In genomic region chr13:79273045-79273444, GRCh38 we compare ENCODE assay signal across 19 cellular contexts.
DNase-seq lines count a peak whose midpoint lies in the region; ATAC-seq, FAIRE-seq and TF ChIP-seq lines count a peak whose summit lies in the region.
"Had no signal": no experiment of that assay in that cellular context is flagged by ENCODE, and none has a peak within 500 bp of the region (broad histone marks: within the 10 kb centered on the region; RNA-seq: fewer than 3 reads in every experiment).

No MANE protein-coding gene starts in this region.

- H3K79me2 ChIP-seq in HepG2 (ENCODE audit: insufficient read depth, low read length): no peaks in the 10 kb centered on the region

- POLR2A ChIA-PET in HepG2 (lab: Yijun Ruan, JAX): no interaction called here

- TF ChIP-seq EP300 in HepG2 (IDR thresholded peaks at IDR 0.05; ENCODE audit: low read depth in 2 of 2, low read length in 2 of 2) (no peak), HepG2 (CRISPR knock-in tag; IDR thresholded peaks at IDR 0.05; ENCODE audit: borderline replicate concordance) (no peak)

- in situ Hi-C loops in HepG2 (cut with HindIII; ENCODE audit: extremely low pct_ligation_motif_present, low pct_unique_long_range_greater_than_20kb): no loop called here

- H3K4me3 ChIP-seq in right lobe of liver (no peak overlapping the region), HepG2 (replicated peaks in 1 of 3; ENCODE audit: insufficient read depth in 1 of 3, low read depth in 2 of 3, low read length in 3 of 3) (no peak overlapping the region), upper lobe of right lung (no peak overlapping the region)
- H3K4me3 ChIP-seq: GM23338, HAP-1 had no signal

- DNase-seq in right lobe of liver: no peak
- no peak for DNase-seq in HepG2 (ENCODE audit: low spot score)
- no peak for DNase-seq in left lobe of liver (ENCODE audit: low spot score)
- DNase-seq in upper lobe of right lung: no peak
- no peak for DNase-seq in SIG-M5 (lab: John Stamatoyannopoulos, UW)
- DNase-seq in NOMO-1 (lab: John Stamatoyannopoulos, UW; ENCODE audit: unreplicated experiment in 2 of 2): no peak
- DNase-seq: C1 segment of cervical spinal cord; Calu3; CD4-positive, alpha-beta memory T cell; COR-L47; DMS79; EL; GDM1; HFFc6 had no signal

- ATAC-seq in right lobe of liver: peak in 3 of 4 donors; percentile 53 to 68 (median 66)
- no peak for ATAC-seq in HepG2
- ATAC-seq in left lobe of liver: peak; percentile 45
- ATAC-seq in upper lobe of right lung: peak; percentile 67
- ATAC-seq: GM23338 had no signal

- no TSS peak for BruUV-seq in HepG2 (replicated peaks; lab: Mats Ljungman, UMichigan)

- H3K9ac ChIP-seq in HepG2 (ENCODE audit: insufficient read depth, low read depth, low read length): no peak overlapping the region

- TF ChIP-seq CTCF in right lobe of liver (IDR thresholded peaks at IDR 0.05) (no peak), HepG2 (CRISPR knock-in tag; IDR thresholded peaks at IDR 0.05) (no peak), upper lobe of right lung (IDR thresholded peaks at IDR 0.05) (no peak)

- no peak for TF ChIP-seq RAD21 in HepG2 (CRISPR knock-in tag; IDR thresholded peaks at IDR 0.05)

- H3K4me2 ChIP-seq in HepG2 (ENCODE audit: low read depth, low read length): no peak overlapping the region
- H3K4me2 ChIP-seq: GM23338 had no signal

- H3K4me1 ChIP-seq in right lobe of liver: peaks cover 0 to 15% (median 0%) of the 10 kb centered on the region in 4 donors
- H3K4me1 ChIP-seq in HepG2 (ENCODE audit: insufficient read depth, low read length): peaks cover 16% of the 10 kb centered on the region
- H3K4me1 ChIP-seq in upper lobe of right lung: no peaks in the 10 kb centered on the region

- H3K36me3 ChIP-seq in right lobe of liver (no peaks in the 10 kb centered on the region), HepG2 (replicated peaks in 1 of 2; ENCODE audit: control insufficient read depth in 1 of 2, insufficient read depth in 2 of 2, low read length in 2 of 2) (no peaks in the 10 kb centered on the region), upper lobe of right lung (no peaks in the 10 kb centered on the region)
- H3K36me3 ChIP-seq: HAP-1 had no signal

- H2AFZ ChIP-seq in HepG2 (ENCODE audit: low read length): no peak overlapping the region
- H2AFZ ChIP-seq: GM23338 had no signal

- H4K20me1 ChIP-seq in HepG2 (ENCODE audit: insufficient read depth, low read length): no peaks in the 10 kb centered on the region

- H3K27ac ChIP-seq in right lobe of liver: no peak overlapping the region
- H3K27ac ChIP-seq in HepG2 (ENCODE audit: extremely low read length, insufficient read depth, low read length): no peak overlapping the region
- H3K27ac ChIP-seq in upper lobe of right lung: no peak overlapping the region

- TF ChIP-seq POLR2A in right lobe of liver (IDR thresholded peaks at IDR 0.05) (no peak), HepG2 (IDR thresholded peaks at IDR 0.05; ENCODE audit: insufficient read depth in 1 of 2, low read depth in 2 of 2, low read length in 2 of 2) (no peak)

- H3K9me3 ChIP-seq in right lobe of liver: no peaks in the 10 kb centered on the region
- H3K9me3 ChIP-seq in HepG2 (ENCODE audit: low read length): no peaks in the 10 kb centered on the region
- H3K9me3 ChIP-seq in upper lobe of right lung: no peaks in the 10 kb centered on the region
- H3K9me3 ChIP-seq: HAP-1 had no signal

- CTCF ChIA-PET in HepG2 (lab: Yijun Ruan, JAX; ENCODE audit: low intra/inter-chr PET ratio, low total read pairs): no interaction called here

- H3K27me3 ChIP-seq in right lobe of liver: no peaks in the 10 kb centered on the region
- no peaks in the 10 kb centered on the region; a peak in 1 of 5 replicates for H3K27me3 ChIP-seq in HepG2 (ENCODE audit: control insufficient read depth in 1 of 2, insufficient read depth in 2 of 2, low read length in 2 of 2)
- no peaks in the 10 kb centered on the region for H3K27me3 ChIP-seq in upper lobe of right lung

- FAIRE-seq in HepG2 (lab: Jason Lieb, UNC): no peak
- FAIRE-seq: GM12891, GM18507, H54 had no signal

- intact Hi-C loops in right lobe of liver (cut with DNase I) (no loop called here), HepG2 (cut with micrococcal nuclease; ENCODE audit: unreplicated experiment) (no loop called here), upper lobe of right lung (cut with DNase I) (no loop called here)

TF ChIP-seq in HepG2, 621 proteins besides CTCF, POLR2A, EP300 and RAD21:
- TF ChIP-seq HNF1A (IDR thresholded peaks at IDR 0.05; ENCODE audit: low read depth) (no peak), HNF1A (CRISPR knock-in tag; IDR thresholded peaks at IDR 0.05; ENCODE audit: borderline replicate concordance) (no peak), BRCA1 (CRISPR knock-in tag; IDR thresholded peaks at IDR 0.05) (no peak), ZBTB4 (CRISPR knock-in tag; IDR thresholded peaks at IDR 0.05; ENCODE audit: borderline replicate concordance) (no peak), IRF2 (CRISPR knock-in tag; IDR thresholded peaks at IDR 0.05) (no peak), HBP1 (CRISPR knock-in tag; IDR thresholded peaks at IDR 0.05; ENCODE audit: low read depth) (no peak), MATR3 (CRISPR knock-in tag; IDR thresholded peaks at IDR 0.05) (no peak), ZNF251 (CRISPR knock-in tag; IDR thresholded peaks at IDR 0.05) (no peak)
